1 cellular context compared by ENCODE assay signal in the genomic region with DNA sequence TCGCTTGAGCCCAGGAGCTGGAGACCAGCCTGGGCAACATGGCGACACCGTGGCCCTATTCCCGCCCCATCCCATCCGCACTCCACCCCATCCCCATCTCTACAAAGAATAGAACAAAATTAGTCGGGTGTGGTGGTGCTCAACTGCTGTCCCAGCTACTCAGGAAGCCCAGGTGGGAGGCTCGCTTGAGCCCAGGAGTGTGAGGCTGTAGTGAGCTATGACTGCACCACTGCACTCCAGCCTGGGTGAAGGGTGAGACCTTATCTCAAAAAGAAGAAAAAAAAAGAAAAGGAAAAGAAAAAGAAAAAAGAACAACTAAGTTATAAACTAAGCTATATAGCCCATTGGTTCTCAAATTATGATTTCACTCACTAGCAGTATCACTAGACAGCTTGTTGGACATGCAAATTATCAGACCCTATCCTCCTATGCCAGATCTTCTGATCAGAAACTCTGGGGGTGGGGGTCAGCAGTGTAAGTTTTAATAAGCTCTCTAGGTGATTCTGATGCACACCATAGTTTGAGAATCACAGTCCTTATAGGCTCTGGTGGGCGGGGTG.
TF ChIP-seq lines count a peak whose summit lies in the region.

No MANE protein-coding gene starts in this region.

TF ChIP-seq in HepG2, 621 proteins besides CTCF, POLR2A, EP300 and RAD21 (continued from another document and continues in another):
- TF ChIP-seq, protein P1, sequence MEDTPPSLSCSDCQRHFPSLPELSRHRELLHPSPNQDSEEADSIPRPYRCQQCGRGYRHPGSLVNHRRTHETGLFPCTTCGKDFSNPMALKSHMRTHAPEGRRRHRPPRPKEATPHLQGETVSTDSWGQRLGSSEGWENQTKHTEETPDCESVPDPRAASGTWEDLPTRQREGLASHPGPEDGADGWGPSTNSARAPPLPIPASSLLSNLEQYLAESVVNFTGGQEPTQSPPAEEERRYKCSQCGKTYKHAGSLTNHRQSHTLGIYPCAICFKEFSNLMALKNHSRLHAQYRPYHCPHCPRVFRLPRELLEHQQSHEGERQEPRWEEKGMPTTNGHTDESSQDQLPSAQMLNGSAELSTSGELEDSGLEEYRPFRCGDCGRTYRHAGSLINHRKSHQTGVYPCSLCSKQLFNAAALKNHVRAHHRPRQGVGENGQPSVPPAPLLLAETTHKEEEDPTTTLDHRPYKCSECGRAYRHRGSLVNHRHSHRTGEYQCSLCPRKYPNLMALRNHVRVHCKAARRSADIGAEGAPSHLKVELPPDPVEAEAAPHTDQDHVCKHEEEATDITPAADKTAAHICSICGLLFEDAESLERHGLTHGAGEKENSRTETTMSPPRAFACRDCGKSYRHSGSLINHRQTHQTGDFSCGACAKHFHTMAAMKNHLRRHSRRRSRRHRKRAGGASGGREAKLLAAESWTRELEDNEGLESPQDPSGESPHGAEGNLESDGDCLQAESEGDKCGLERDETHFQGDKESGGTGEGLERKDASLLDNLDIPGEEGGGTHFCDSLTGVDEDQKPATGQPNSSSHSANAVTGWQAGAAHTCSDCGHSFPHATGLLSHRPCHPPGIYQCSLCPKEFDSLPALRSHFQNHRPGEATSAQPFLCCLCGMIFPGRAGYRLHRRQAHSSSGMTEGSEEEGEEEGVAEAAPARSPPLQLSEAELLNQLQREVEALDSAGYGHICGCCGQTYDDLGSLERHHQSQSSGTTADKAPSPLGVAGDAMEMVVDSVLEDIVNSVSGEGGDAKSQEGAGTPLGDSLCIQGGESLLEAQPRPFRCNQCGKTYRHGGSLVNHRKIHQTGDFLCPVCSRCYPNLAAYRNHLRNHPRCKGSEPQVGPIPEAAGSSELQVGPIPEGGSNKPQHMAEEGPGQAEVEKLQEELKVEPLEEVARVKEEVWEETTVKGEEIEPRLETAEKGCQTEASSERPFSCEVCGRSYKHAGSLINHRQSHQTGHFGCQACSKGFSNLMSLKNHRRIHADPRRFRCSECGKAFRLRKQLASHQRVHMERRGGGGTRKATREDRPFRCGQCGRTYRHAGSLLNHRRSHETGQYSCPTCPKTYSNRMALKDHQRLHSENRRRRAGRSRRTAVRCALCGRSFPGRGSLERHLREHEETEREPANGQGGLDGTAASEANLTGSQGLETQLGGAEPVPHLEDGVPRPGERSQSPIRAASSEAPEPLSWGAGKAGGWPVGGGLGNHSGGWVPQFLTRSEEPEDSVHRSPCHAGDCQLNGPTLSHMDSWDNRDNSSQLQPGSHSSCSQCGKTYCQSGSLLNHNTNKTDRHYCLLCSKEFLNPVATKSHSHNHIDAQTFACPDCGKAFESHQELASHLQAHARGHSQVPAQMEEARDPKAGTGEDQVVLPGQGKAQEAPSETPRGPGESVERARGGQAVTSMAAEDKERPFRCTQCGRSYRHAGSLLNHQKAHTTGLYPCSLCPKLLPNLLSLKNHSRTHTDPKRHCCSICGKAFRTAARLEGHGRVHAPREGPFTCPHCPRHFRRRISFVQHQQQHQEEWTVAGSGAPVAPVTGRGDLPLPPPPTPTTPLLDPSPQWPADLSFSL (CRISPR knock-in tag; IDR thresholded peaks at IDR 0.05) = peak; percentile 19; the same call in 1 of the 2 replicates
- TF ChIP-seq ZNF768 (CRISPR knock-in tag; IDR thresholded peaks at IDR 0.05) (no peak), ZBTB38 (CRISPR knock-in tag; IDR thresholded peaks at IDR 0.05) (0 out of 2 replicates have a peak, but pooled peaks have one; percentile 64), CEBPG (CRISPR knock-in tag; IDR thresholded peaks at IDR 0.05) (no peak), ZMYM4 (CRISPR knock-in tag; IDR thresholded peaks at IDR 0.05) (no peak), ZMYM3 (CRISPR knock-in tag; IDR thresholded peaks at IDR 0.05) (0 out of 2 replicates have a peak, but pooled peaks have one; percentile 20), ZC3H4 (CRISPR knock-in tag; IDR thresholded peaks at IDR 0.05; ENCODE audit: borderline replicate concordance) (peak; percentile 56; the same call in 1 of the 2 replicates), MAFK (conservative IDR thresholded peaks at IDR 0.05 in 1 of 2, IDR thresholded peaks at IDR 0.05 in 1 of 2; ENCODE audit: low read length in 2 of 2) (no peak), ZNF761 (CRISPR knock-in tag; conservative IDR thresholded peaks at IDR 0.05) (0 out of 2 replicates have a peak, but pooled peaks have one; percentile 28), ZNF672 (CRISPR knock-in tag; IDR thresholded peaks at IDR 0.05) (no peak), JUN (CRISPR knock-in tag; IDR thresholded peaks at IDR 0.05) (no peak), RELA (CRISPR knock-in tag; IDR thresholded peaks at IDR 0.05) (no peak), FOXC1 (CRISPR knock-in tag; IDR thresholded peaks at IDR 0.05; ENCODE audit: borderline replicate concordance) (no peak), IKZF1 (IDR thresholded peaks at IDR 0.05) (no peak), MAFG (CRISPR knock-in tag; IDR thresholded peaks at IDR 0.05) (no peak), HNRNPH1 (optimal IDR thresholded peaks at IDR 0.05; ENCODE audit: low read depth, low read length) (no peak), ZBTB3 (CRISPR knock-in tag; IDR thresholded peaks at IDR 0.05; ENCODE audit: borderline replicate concordance, low read depth) (peak; percentile 14; the same call in 1 of the 2 replicates), ZNF274 (CRISPR knock-in tag; IDR thresholded peaks at IDR 0.05) (no peak), ZNF75D (CRISPR knock-in tag; IDR thresholded peaks at IDR 0.05; ENCODE audit: borderline replicate concordance) (no peak), ZNF644 (CRISPR knock-in tag; IDR thresholded peaks at IDR 0.05; ENCODE audit: low read depth) (peak; percentile 74), ZNF546 (CRISPR knock-in tag; conservative IDR thresholded peaks at IDR 0.05) (peak; percentile 3; the same call in 1 of the 2 replicates), MEIS1 (CRISPR knock-in tag; IDR thresholded peaks at IDR 0.05; ENCODE audit: borderline replicate concordance) (peak; percentile 43; the same call in 1 of the 2 replicates), RFX3 (CRISPR knock-in tag; IDR thresholded peaks at IDR 0.05) (no peak), GATA4 (IDR thresholded peaks at IDR 0.05; ENCODE audit: borderline replicate concordance, low read depth) (no peak), FOXM1 (CRISPR knock-in tag; IDR thresholded peaks at IDR 0.05) (no peak), IRX3 (CRISPR knock-in tag; IDR thresholded peaks at IDR 0.05; ENCODE audit: borderline replicate concordance, low read depth) (peak; percentile 71; the same call in 1 of the 2 replicates), BCL6 (CRISPR knock-in tag; IDR thresholded peaks at IDR 0.05) (no peak), PCBP1 (IDR thresholded peaks at IDR 0.05; ENCODE audit: borderline replicate concordance, low read depth, low read length) (no peak), ZNF792 (CRISPR knock-in tag; IDR thresholded peaks at IDR 0.05) (no peak), SPEN (CRISPR knock-in tag; IDR thresholded peaks at IDR 0.05; ENCODE audit: low read depth) (no peak), HOXA7 (CRISPR knock-in tag; IDR thresholded peaks at IDR 0.05) (no peak), ZNF773 (CRISPR knock-in tag; IDR thresholded peaks at IDR 0.05; ENCODE audit: borderline replicate concordance) (no peak), PAX8 (CRISPR knock-in tag; IDR thresholded peaks at IDR 0.05; ENCODE audit: borderline replicate concordance) (peak; percentile 18; the same call in 1 of the 2 replicates), SRSF1 (optimal IDR thresholded peaks at IDR 0.05; ENCODE audit: low read depth, low read length) (no peak), ATF1 (CRISPR knock-in tag; IDR thresholded peaks at IDR 0.05) (no peak), ZNF563 (CRISPR knock-in tag; IDR thresholded peaks at IDR 0.05) (peak; percentile 14; the same call in 1 of the 2 replicates), NCOA2 (CRISPR knock-in tag; IDR thresholded peaks at IDR 0.05) (no peak), ZNF143 (CRISPR knock-in tag; IDR thresholded peaks at IDR 0.05) (no peak), SRY (CRISPR knock-in tag; IDR thresholded peaks at IDR 0.05) (no peak), ZZZ3 (CRISPR knock-in tag; IDR thresholded peaks at IDR 0.05; ENCODE audit: borderline replicate concordance) (no peak), TCF7L2 (IDR thresholded peaks at IDR 0.05; ENCODE audit: low read depth, low read length) (no peak), RBAK (CRISPR knock-in tag; IDR thresholded peaks at IDR 0.05) (no peak), ZNF12 (CRISPR knock-in tag; IDR thresholded peaks at IDR 0.05) (no peak), ZNF543 (CRISPR knock-in tag; IDR thresholded peaks at IDR 0.05) (0 out of 2 replicates have a peak, but pooled peaks have one; percentile 1), ATF7 (IDR thresholded peaks at IDR 0.05) (no peak), ATF7 (CRISPR knock-in tag; IDR thresholded peaks at IDR 0.05) (no peak), SALL2 (CRISPR knock-in tag; IDR thresholded peaks at IDR 0.05) (no peak)
- TF ChIP-seq, protein P2, sequence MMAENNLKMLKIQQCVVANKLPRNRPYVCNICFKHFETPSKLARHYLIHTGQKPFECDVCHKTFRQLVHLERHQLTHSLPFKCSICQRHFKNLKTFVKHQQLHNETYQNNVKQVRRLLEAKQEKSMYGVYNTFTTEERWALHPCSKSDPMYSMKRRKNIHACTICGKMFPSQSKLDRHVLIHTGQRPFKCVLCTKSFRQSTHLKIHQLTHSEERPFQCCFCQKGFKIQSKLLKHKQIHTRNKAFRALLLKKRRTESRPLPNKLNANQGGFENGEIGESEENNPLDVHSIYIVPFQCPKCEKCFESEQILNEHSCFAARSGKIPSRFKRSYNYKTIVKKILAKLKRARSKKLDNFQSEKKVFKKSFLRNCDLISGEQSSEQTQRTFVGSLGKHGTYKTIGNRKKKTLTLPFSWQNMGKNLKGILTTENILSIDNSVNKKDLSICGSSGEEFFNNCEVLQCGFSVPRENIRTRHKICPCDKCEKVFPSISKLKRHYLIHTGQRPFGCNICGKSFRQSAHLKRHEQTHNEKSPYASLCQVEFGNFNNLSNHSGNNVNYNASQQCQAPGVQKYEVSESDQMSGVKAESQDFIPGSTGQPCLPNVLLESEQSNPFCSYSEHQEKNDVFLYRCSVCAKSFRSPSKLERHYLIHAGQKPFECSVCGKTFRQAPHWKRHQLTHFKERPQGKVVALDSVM (CRISPR knock-in tag; IDR thresholded peaks at IDR 0.05) = peak; percentile 90
- TF ChIP-seq, protein P3, sequence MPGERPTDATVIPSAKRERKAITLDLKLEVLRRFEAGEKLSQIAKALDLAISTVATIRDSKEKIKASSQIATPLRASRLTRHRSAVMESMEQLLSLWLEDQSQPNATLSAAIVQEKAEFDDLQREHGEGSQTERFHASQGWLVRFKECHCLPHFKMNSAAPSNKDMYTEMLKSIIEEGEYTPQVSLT (CRISPR knock-in tag; IDR thresholded peaks at IDR 0.05; ENCODE audit: borderline replicate concordance, low read depth) = no peak
- TF ChIP-seq, protein P4, sequence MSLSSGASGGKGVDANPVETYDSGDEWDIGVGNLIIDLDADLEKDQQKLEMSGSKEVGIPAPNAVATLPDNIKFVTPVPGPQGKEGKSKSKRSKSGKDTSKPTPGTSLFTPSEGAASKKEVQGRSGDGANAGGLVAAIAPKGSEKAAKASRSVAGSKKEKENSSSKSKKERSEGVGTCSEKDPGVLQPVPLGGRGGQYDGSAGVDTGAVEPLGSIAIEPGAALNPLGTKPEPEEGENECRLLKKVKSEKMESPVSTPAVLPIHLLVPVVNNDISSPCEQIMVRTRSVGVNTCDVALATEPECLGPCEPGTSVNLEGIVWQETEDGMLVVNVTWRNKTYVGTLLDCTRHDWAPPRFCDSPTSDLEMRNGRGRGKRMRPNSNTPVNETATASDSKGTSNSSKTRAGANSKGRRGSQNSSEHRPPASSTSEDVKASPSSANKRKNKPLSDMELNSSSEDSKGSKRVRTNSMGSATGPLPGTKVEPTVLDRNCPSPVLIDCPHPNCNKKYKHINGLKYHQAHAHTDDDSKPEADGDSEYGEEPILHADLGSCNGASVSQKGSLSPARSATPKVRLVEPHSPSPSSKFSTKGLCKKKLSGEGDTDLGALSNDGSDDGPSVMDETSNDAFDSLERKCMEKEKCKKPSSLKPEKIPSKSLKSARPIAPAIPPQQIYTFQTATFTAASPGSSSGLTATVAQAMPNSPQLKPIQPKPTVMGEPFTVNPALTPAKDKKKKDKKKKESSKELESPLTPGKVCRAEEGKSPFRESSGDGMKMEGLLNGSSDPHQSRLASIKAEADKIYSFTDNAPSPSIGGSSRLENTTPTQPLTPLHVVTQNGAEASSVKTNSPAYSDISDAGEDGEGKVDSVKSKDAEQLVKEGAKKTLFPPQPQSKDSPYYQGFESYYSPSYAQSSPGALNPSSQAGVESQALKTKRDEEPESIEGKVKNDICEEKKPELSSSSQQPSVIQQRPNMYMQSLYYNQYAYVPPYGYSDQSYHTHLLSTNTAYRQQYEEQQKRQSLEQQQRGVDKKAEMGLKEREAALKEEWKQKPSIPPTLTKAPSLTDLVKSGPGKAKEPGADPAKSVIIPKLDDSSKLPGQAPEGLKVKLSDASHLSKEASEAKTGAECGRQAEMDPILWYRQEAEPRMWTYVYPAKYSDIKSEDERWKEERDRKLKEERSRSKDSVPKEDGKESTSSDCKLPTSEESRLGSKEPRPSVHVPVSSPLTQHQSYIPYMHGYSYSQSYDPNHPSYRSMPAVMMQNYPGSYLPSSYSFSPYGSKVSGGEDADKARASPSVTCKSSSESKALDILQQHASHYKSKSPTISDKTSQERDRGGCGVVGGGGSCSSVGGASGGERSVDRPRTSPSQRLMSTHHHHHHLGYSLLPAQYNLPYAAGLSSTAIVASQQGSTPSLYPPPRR (CRISPR knock-in tag; IDR thresholded peaks at IDR 0.05; ENCODE audit: borderline replicate concordance) = peak; percentile 25; the same call in 1 of the 2 replicates
- TF ChIP-seq, protein P5, sequence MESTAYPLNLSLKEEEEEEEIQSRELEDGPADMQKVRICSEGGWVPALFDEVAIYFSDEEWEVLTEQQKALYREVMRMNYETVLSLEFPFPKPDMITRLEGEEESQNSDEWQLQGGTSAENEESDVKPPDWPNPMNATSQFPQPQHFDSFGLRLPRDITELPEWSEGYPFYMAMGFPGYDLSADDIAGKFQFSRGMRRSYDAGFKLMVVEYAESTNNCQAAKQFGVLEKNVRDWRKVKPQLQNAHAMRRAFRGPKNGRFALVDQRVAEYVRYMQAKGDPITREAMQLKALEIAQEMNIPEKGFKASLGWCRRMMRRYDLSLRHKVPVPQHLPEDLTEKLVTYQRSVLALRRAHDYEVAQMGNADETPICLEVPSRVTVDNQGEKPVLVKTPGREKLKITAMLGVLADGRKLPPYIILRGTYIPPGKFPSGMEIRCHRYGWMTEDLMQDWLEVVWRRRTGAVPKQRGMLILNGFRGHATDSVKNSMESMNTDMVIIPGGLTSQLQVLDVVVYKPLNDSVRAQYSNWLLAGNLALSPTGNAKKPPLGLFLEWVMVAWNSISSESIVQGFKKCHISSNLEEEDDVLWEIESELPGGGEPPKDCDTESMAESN (CRISPR knock-in tag; conservative IDR thresholded peaks at IDR 0.05) = no peak
- TF ChIP-seq, protein P6, sequence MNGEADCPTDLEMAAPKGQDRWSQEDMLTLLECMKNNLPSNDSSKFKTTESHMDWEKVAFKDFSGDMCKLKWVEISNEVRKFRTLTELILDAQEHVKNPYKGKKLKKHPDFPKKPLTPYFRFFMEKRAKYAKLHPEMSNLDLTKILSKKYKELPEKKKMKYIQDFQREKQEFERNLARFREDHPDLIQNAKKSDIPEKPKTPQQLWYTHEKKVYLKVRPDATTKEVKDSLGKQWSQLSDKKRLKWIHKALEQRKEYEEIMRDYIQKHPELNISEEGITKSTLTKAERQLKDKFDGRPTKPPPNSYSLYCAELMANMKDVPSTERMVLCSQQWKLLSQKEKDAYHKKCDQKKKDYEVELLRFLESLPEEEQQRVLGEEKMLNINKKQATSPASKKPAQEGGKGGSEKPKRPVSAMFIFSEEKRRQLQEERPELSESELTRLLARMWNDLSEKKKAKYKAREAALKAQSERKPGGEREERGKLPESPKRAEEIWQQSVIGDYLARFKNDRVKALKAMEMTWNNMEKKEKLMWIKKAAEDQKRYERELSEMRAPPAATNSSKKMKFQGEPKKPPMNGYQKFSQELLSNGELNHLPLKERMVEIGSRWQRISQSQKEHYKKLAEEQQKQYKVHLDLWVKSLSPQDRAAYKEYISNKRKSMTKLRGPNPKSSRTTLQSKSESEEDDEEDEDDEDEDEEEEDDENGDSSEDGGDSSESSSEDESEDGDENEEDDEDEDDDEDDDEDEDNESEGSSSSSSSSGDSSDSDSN (CRISPR knock-in tag; IDR thresholded peaks at IDR 0.05) = no peak
